ENCODE assay signal across 17 cellular contexts in genomic region chr2:151619337-151619989, GRCh38.
DNase-seq lines count a peak whose midpoint lies in the region; ATAC-seq, FAIRE-seq and TF ChIP-seq lines count a peak whose summit lies in the region.
"Had no signal": no experiment of that assay in that cellular context is flagged by ENCODE, and none has a peak within 500 bp of the region (broad histone marks: within the 10 kb centered on the region; RNA-seq: fewer than 3 reads in every experiment).

No MANE protein-coding gene starts in this region.

- no peaks in the 10 kb centered on the region for H3K36me3 Mint-ChIP-seq in chondrocyte (ENCODE audit: low read depth)
- H3K36me3 Mint-ChIP-seq in stimulated activated naive B cell treated with anti-CD40 and anti-IgM and Interleukin-4, amounts not matched to agents 10 μg/mL and 1 μg/mL and 100 μg/mL, for 72 hours = peaks cover 0 to under 1% of the 10 kb centered on the region in 2 donors

- no peak for DNase-seq in GM12892 (ENCODE audit: insufficient read length)
- DNase-seq in NOMO-1 treated with DMSO at 0.1 percent for 48 hours (lab: John Stamatoyannopoulos, UW; ENCODE audit: unreplicated experiment) = peak; percentile 64
- no peak for DNase-seq in chondrocyte (ENCODE audit: low spot score)
- DNase-seq in mucosa of gallbladder (ENCODE audit: low spot score) = peak; percentile 21
- DNase-seq in activated CD4-positive, alpha-beta T cell treated with anti-CD3 and anti-CD28 coated beads for 4 hours = no peak
- DNase-seq in testis = no peak
- no peak for DNase-seq in NCI-H146 treated with DMSO at 0.1 percent for 48 hours (lab: John Stamatoyannopoulos, UW; ENCODE audit: unreplicated experiment)
- no peak for DNase-seq in stimulated activated naive B cell treated with anti-CD40 and anti-IgM and Interleukin-4, amounts not matched to agents 10 μg/mL and 1 μg/mL and 100 μg/mL, for 72 hours
- DNase-seq: activated CD4-positive, alpha-beta T cell treated with anti-CD3 and anti-CD28 coated beads, Interleukin-2, amount 10 ng/mL, durations not matched to agents 24 days and 14 days; C1 segment of cervical spinal cord; KBM-7; SHP77 had no signal

- H3K4me1 Mint-ChIP-seq in chondrocyte (ENCODE audit: low read depth) = peaks cover 39% of the 10 kb centered on the region
- no peaks in the 10 kb centered on the region for H3K4me1 Mint-ChIP-seq in stimulated activated naive B cell treated with anti-CD40 and anti-IgM and Interleukin-4, amounts not matched to agents 10 μg/mL and 1 μg/mL and 100 μg/mL, for 72 hours
- H3K4me1 Mint-ChIP-seq: stimulated activated memory B cell treated with anti-CD40 and anti-IgM and Interleukin-4, amounts not matched to agents 10 μg/mL and 1 μg/mL and 100 μg/mL, for 72 hours had no signal

- peak; percentile 65 for FAIRE-seq in GM12892 (lab: Jason Lieb, UNC)
- FAIRE-seq: H1, keratinocyte had no signal

- no peaks in the 10 kb centered on the region for H3K27me3 Mint-ChIP-seq in chondrocyte (ENCODE audit: low read depth)
- H3K27me3 Mint-ChIP-seq in stimulated activated naive B cell treated with anti-CD40 and anti-IgM and Interleukin-4, amounts not matched to agents 10 μg/mL and 1 μg/mL and 100 μg/mL, for 72 hours = no peaks in the 10 kb centered on the region
- H3K27me3 Mint-ChIP-seq: central memory CD8-positive, alpha-beta T cell; stimulated activated memory B cell treated with anti-CD40 and anti-IgM and Interleukin-4, amounts not matched to agents 10 μg/mL and 1 μg/mL and 100 μg/mL, for 72 hours had no signal

- H3K4me3 ChIP-seq in testis = no peak overlapping the region

- H3K36me3 ChIP-seq in testis (ENCODE audit: low read depth, missing control alignments) = no peaks in the 10 kb centered on the region
- H3K36me3 ChIP-seq: neutrophil had no signal

- TF ChIP-seq POLR2A in GM12892 (IDR thresholded peaks at IDR 0.05; ENCODE audit: low read depth, low read length) (no peak), testis (IDR thresholded peaks at IDR 0.05) (no peak)

- intact Hi-C loops in testis (cut with DNase I; ENCODE audit: low total_unique reads) = no loop called here

- TF ChIP-seq CTCF in chondrocyte (IDR thresholded peaks at IDR 0.05) = no peak
- TF ChIP-seq CTCF in testis (IDR thresholded peaks at IDR 0.05) = no peak

- H3K27me3 ChIP-seq in testis = no peaks in the 10 kb centered on the region
- H3K27me3 ChIP-seq: neutrophil had no signal

- peak overlapping the region; percentile 5 for H3K27ac Mint-ChIP-seq in chondrocyte (ENCODE audit: unreplicated experiment)
- H3K27ac Mint-ChIP-seq in stimulated activated naive B cell treated with anti-CD40 and anti-IgM and Interleukin-4, amounts not matched to agents 10 μg/mL and 1 μg/mL and 100 μg/mL, for 72 hours = no peak overlapping the region
- H3K27ac Mint-ChIP-seq: activated CD4-positive, alpha-beta T cell treated with anti-CD3 and anti-CD28 coated beads, Interleukin-2, amount 10 ng/mL, durations not matched to agents 24 days and 14 days; stimulated activated memory B cell treated with anti-CD40 and anti-IgM and Interleukin-4, amounts not matched to agents 10 μg/mL and 1 μg/mL and 100 μg/mL, for 72 hours had no signal

- 76 to 78% methylated on average over 13 of the region's 13 CpGs for WGBS in testis, 2 donors

- no peak overlapping the region for H3K4me3 Mint-ChIP-seq in chondrocyte (ENCODE audit: unreplicated experiment)
- H3K4me3 Mint-ChIP-seq in stimulated activated naive B cell treated with anti-CD40 and anti-IgM and Interleukin-4, amounts not matched to agents 10 μg/mL and 1 μg/mL and 100 μg/mL, for 72 hours = no peak overlapping the region
- H3K4me3 Mint-ChIP-seq: activated CD4-positive, alpha-beta T cell treated with anti-CD3 and anti-CD28 coated beads, Interleukin-2, amount 10 ng/mL, durations not matched to agents 24 days and 14 days; central memory CD8-positive, alpha-beta T cell; stimulated activated memory B cell treated with anti-CD40 and anti-IgM and Interleukin-4, amounts not matched to agents 10 μg/mL and 1 μg/mL and 100 μg/mL, for 72 hours had no signal

- H3K27ac ChIP-seq in testis = no peak overlapping the region
- H3K27ac ChIP-seq: neutrophil had no signal

- H3K9me3 Mint-ChIP-seq in chondrocyte (ENCODE audit: low read depth) = no peaks in the 10 kb centered on the region
- no peaks in the 10 kb centered on the region for H3K9me3 Mint-ChIP-seq in stimulated activated naive B cell treated with anti-CD40 and anti-IgM and Interleukin-4, amounts not matched to agents 10 μg/mL and 1 μg/mL and 100 μg/mL, for 72 hours
- H3K9me3 Mint-ChIP-seq: central memory CD8-positive, alpha-beta T cell; stimulated activated memory B cell treated with anti-CD40 and anti-IgM and Interleukin-4, amounts not matched to agents 10 μg/mL and 1 μg/mL and 100 μg/mL, for 72 hours had no signal

- no peaks in the 10 kb centered on the region for H3K9me3 ChIP-seq in testis
- H3K9me3 ChIP-seq: neutrophil had no signal

- no peaks in the 10 kb centered on the region for H3K4me1 ChIP-seq in testis

- ATAC-seq in stimulated activated naive B cell treated with anti-CD40 and anti-IgM and Interleukin-4, amounts not matched to agents 10 μg/mL and 1 μg/mL and 100 μg/mL, for 72 hours (replicated peaks) = no peak
- ATAC-seq: stimulated activated memory B cell treated with anti-CD40 and anti-IgM and Interleukin-4, amounts not matched to agents 10 μg/mL and 1 μg/mL and 100 μg/mL, for 72 hours had no signal

Comparison
In these comparisons a context has a peak if more than half of its experiments do, and no peak if none do; other contexts are left out.
1. DNase-seq: peak in NOMO-1 treated with DMSO at 0.1 percent for 48 hours (single experiment) and mucosa of gallbladder (single experiment); none in GM12892 (single experiment), chondrocyte (single experiment), activated CD4-positive, alpha-beta T cell treated with anti-CD3 and anti-CD28 coated beads for 4 hours (0 of 2), testis (single experiment), NCI-H146 treated with DMSO at 0.1 percent for 48 hours (single experiment) and stimulated activated naive B cell treated with anti-CD40 and anti-IgM and Interleukin-4, amounts not matched to agents 10 μg/mL and 1 μg/mL and 100 μg/mL, for 72 hours (single experiment).